Comparison of ENCODE assay signal across 8 cellular contexts in genomic region chr5:132419517-132420468, GRCh38. TPM values are rescaled to one million over a fixed set of nuclear protein-coding genes. Genes with fewer than 3 reads are reported as not detected.
DNase-seq lines count a peak whose midpoint lies in the region; ATAC-seq and TF ChIP-seq lines count a peak whose summit lies in the region.

No MANE protein-coding gene starts in this region.

- H3K27ac ChIP-seq in OCI-LY1 (ENCODE audit: low read depth, low read length, poor library complexity, severe bottlenecking): peak overlapping the region; percentile 69
- H3K27ac ChIP-seq in muscle layer of colon (ENCODE audit: low read depth, low read length): peak overlapping the region; percentile 83

- H3K9ac ChIP-seq in OCI-LY1 (ENCODE audit: low read length) (no peak overlapping the region; the same call in 1 of the 2 replicates), muscle layer of colon (ENCODE audit: low read length) (no peak overlapping the region)

- DNase-seq in EH (ENCODE audit: low read depth): peak; percentile 80
- peak; percentile 76 for DNase-seq in HT-29 (ENCODE audit: low spot score)
- peak; percentile 54 for DNase-seq in activated T-cell treated with anti-CD3 and anti-CD28 coated beads for 48 hours (ENCODE audit: low read depth)
- DNase-seq in erythroblast (lab: John Stamatoyannopoulos, UW): peak; percentile 89 to 92
- DNase-seq in superior temporal gyrus (ENCODE audit: extremely low spot score): peak; percentile 81

- H3K9me2 ChIP-seq in OCI-LY1 (ENCODE audit: low read depth, low read length): no peaks in the 10 kb centered on the region

- TF ChIP-seq POLR2A in erythroblast (IDR thresholded peaks at IDR 0.05; ENCODE audit: low read length): no peak

- H3K9me3 ChIP-seq in OCI-LY1 (ENCODE audit: low read length) (no peaks in the 10 kb centered on the region), muscle layer of colon (ENCODE audit: low read length) (no peaks in the 10 kb centered on the region)

- peak; percentile 83 for TF ChIP-seq CTCF in OCI-LY1 (IDR thresholded peaks at IDR 0.05; ENCODE audit: low read length)

- H4K20me1 ChIP-seq in OCI-LY1 (ENCODE audit: insufficient read depth, low read length): no peaks in the 10 kb centered on the region

- no peak for ATAC-seq in HG03039 (IDR thresholded peaks at IDR 0.05; ENCODE audit: unreplicated experiment)

- H3K79me2 ChIP-seq in OCI-LY1 (ENCODE audit: insufficient read depth, low read length): no peaks in the 10 kb centered on the region

- H3K27me3 ChIP-seq in OCI-LY1 (ENCODE audit: insufficient read depth, low read length) (no peaks in the 10 kb centered on the region), muscle layer of colon (ENCODE audit: control insufficient read depth in 1 of 2, insufficient read depth in 2 of 2, low read length in 2 of 2) (no peaks in the 10 kb centered on the region)

- H3K36me3 ChIP-seq in OCI-LY1 (ENCODE audit: insufficient read depth, low read length) (no peaks in the 10 kb centered on the region), muscle layer of colon (ENCODE audit: insufficient read depth, low read length) (peaks cover 18% of the 10 kb centered on the region)

- peaks cover 51% of the 10 kb centered on the region for H3K4me1 ChIP-seq in OCI-LY1 (ENCODE audit: insufficient read depth, low read length, severe bottlenecking)
- peaks cover 84% of the 10 kb centered on the region for H3K4me1 ChIP-seq in muscle layer of colon (ENCODE audit: insufficient read depth, low read length)

- H3F3A ChIP-seq in OCI-LY1 (ENCODE audit: insufficient read depth, low read length): no peaks in the 10 kb centered on the region

- peak overlapping the region; percentile 30; the same call in 1 of the 2 replicates for H3K4me2 ChIP-seq in OCI-LY1 (ENCODE audit: low read length)

- H3K4me3 ChIP-seq in OCI-LY1 (ENCODE audit: low read depth, low read length, poor library complexity, severe bottlenecking) (no peak overlapping the region), muscle layer of colon (ENCODE audit: low read depth in 1 of 2, low read length in 2 of 2) (peak overlapping the region in 1 of 2 donors; percentile 17)

- no peak overlapping the region for H2AFZ ChIP-seq in OCI-LY1 (ENCODE audit: low read length)

RNA-seq across cellular contexts. Expression of gene SLC22A5, which starts 50.3 kb away (rescaled TPM):
- 6.6 and 11.9 TPM in 2 replicates for total RNA-seq in HT-29 (2014; rRNA removed; shearing (Covaris generic))
